In genomic region chr5:150361301-150361700, GRCh38 we compare ENCODE assay signal across 1 cellular context.
TF ChIP-seq lines count a peak whose summit lies in the region.

No MANE protein-coding gene starts in this region.

TF ChIP-seq in GM23338, 12 proteins besides CTCF, POLR2A, EP300 and RAD21:
- TF ChIP-seq REST (IDR thresholded peaks at IDR 0.05; ENCODE audit: unreplicated experiment) (no peak), ETS1 (IDR thresholded peaks at IDR 0.05) (no peak), CREB1 (CRISPR knock-in tag; IDR thresholded peaks at IDR 0.05; ENCODE audit: low read depth) (no peak), ZNF331 (CRISPR knock-in tag; IDR thresholded peaks at IDR 0.05; ENCODE audit: low read depth) (no peak), ZNF462 (CRISPR knock-in tag; IDR thresholded peaks at IDR 0.05) (no peak)
